ENCODE assay signal across 17 cellular contexts in genomic region chr14:100540926-100541620, GRCh38.
"Had no signal": no experiment of that assay in that cellular context is flagged by ENCODE, and none has a peak within 500 bp of the region (broad histone marks: within the 10 kb centered on the region; RNA-seq: fewer than 3 reads in every experiment).

No MANE protein-coding gene starts in this region.

- H3K36me3 ChIP-seq: stomach, thoracic aorta had no signal

- H3K4me3 ChIP-seq: lung, psoas muscle, stomach, thoracic aorta had no signal

- FAIRE-seq: islet of Langerhans had no signal

- H3K9me3 ChIP-seq: psoas muscle, stomach, thoracic aorta had no signal

- H3K27ac ChIP-seq: psoas muscle, stomach, thoracic aorta had no signal

- DNase-seq: activated CD4-positive, alpha-beta memory T cell treated with anti-CD3 and anti-CD28 coated beads, Interleukin-2, amount 10 ng/mL, durations not matched to agents 7 days and 5 days; activated CD8-positive, alpha-beta memory T cell treated with anti-CD3 and anti-CD28 coated beads, Interleukin-2, amount 50 U/mL, for 4 hours; activated naive CD4-positive, alpha-beta T cell treated with Interleukin-2 at 50 U/mL for 16 hours; central memory CD4-positive, alpha-beta T cell; cortex of kidney; effector CD8-positive, alpha-beta T cell; foreskin melanocyte; natural killer cell; nucleus accumbens; stimulated activated CD4-positive, alpha-beta T cell treated with anti-CD3 and anti-CD28 coated beads, Interleukin-4, amount 100 ng/mL, for 4 hours; stomach; T1000 had no signal

- ATAC-seq: natural killer cell, T-cell had no signal

- H3K27me3 ChIP-seq: stomach had no signal
